In genomic region chr20:38433304-38433972, GRCh38 we compare ENCODE assay signal across 9 cellular contexts. TPM values are rescaled to one million over a fixed set of nuclear protein-coding genes. Genes with fewer than 3 reads are reported as not detected.
DNase-seq lines count a peak whose midpoint lies in the region; ATAC-seq and TF ChIP-seq lines count a peak whose summit lies in the region.
"Had no signal": no experiment of that assay in that cellular context is flagged by ENCODE, and none has a peak within 500 bp of the region (broad histone marks: within the 10 kb centered on the region; RNA-seq: fewer than 3 reads in every experiment).

No MANE protein-coding gene starts in this region.

- no peaks in the 10 kb centered on the region for H3K9me3 ChIP-seq in parathyroid adenoma (ENCODE audit: control insufficient read depth, low read length)

- in situ Hi-C loops in KBM-7 (cut with MboI; ENCODE audit: low pct_unique_long_range_greater_than_20kb, low sequenced_read_pairs) = no loop called here

- H3K4me3 Mint-ChIP-seq in endothelial cell (ENCODE audit: unreplicated experiment) = peak overlapping the region; percentile 96

- ATAC-seq in HG03442 (IDR thresholded peaks at IDR 0.05; ENCODE audit: unreplicated experiment) (no peak), HG02571 (IDR thresholded peaks at IDR 0.05; ENCODE audit: unreplicated experiment) (no peak)

- peaks cover 4% of the 10 kb centered on the region for H3K27me3 Mint-ChIP-seq in endothelial cell (ENCODE audit: unreplicated experiment)

- H3K36me3 Mint-ChIP-seq in endothelial cell (ENCODE audit: low read depth, unreplicated experiment) = peaks cover 32% of the 10 kb centered on the region

- no peaks in the 10 kb centered on the region for H3K36me3 ChIP-seq in parathyroid adenoma (ENCODE audit: control insufficient read depth, insufficient read depth, low read length)

- no peaks in the 10 kb centered on the region for H3K27me3 ChIP-seq in parathyroid adenoma (ENCODE audit: control insufficient read depth, insufficient read depth, low read length)

- peak overlapping the region; percentile 52 for H3K27ac Mint-ChIP-seq in endothelial cell (ENCODE audit: unreplicated experiment)

- H2AFZ ChIP-seq in parathyroid adenoma = no peak overlapping the region

- no peaks in the 10 kb centered on the region for H3K9me3 Mint-ChIP-seq in endothelial cell (ENCODE audit: unreplicated experiment)

- TF ChIP-seq CTCF in GM12865 (IDR thresholded peaks at IDR 0.05; ENCODE audit: insufficient read depth, low read depth, low read length, missing control alignments) (no peak), endothelial cell (IDR thresholded peaks at IDR 0.05; ENCODE audit: unreplicated experiment) (no peak), parathyroid adenoma (IDR thresholded peaks at IDR 0.05) (no peak)

- H3K4me3 ChIP-seq in GM12865 (ENCODE audit: low read depth, low read length) (peak overlapping the region; percentile 85), parathyroid adenoma (ENCODE audit: low read depth, low read length) (peak overlapping the region; percentile 74)

- H3K27ac ChIP-seq in parathyroid adenoma = no peak overlapping the region

- DNase-seq in GM12865 (ENCODE audit: low read depth) (no peak), endothelial cell (ENCODE audit: low spot score) (no peak), KBM-7 (no peak), activated gamma-delta T cell (lab: John Stamatoyannopoulos, UW) (no peak)
- DNase-seq: NCI-H2029 had no signal

- H3K4me1 ChIP-seq in parathyroid adenoma = no peaks in the 10 kb centered on the region

- H3K4me2 ChIP-seq in parathyroid adenoma (ENCODE audit: low read length) = no peak overlapping the region

- peaks cover 20% of the 10 kb centered on the region for H3K4me1 Mint-ChIP-seq in endothelial cell (ENCODE audit: unreplicated experiment)

- H3K9ac ChIP-seq in parathyroid adenoma = no peak overlapping the region

- H3K79me2 ChIP-seq in parathyroid adenoma = peaks cover 7% of the 10 kb centered on the region

TF ChIP-seq in PFSK-1, 5 proteins besides CTCF, POLR2A, EP300 and RAD21:
- TF ChIP-seq TAF1 (IDR thresholded peaks at IDR 0.05; ENCODE audit: borderline replicate concordance, insufficient read depth, low read length) (no peak), POLR2AphosphoS5 (IDR thresholded peaks at IDR 0.05; ENCODE audit: low read depth, low read length) (peak; percentile 33; the same call in 1 of the 2 replicates)

RNA-seq across cellular contexts. Expression of gene SNHG17, which starts 1.7 kb away (rescaled TPM):
- 143 TPM for polyA plus RNA-seq in PFSK-1 (2012; ENCODE audit: insufficient read length, low read depth)
- 18.0 TPM for total RNA-seq in endothelial cell (ENCODE audit: unreplicated experiment)

RNA-seq across cellular contexts. Expression of gene RALGAPB, which starts 39.2 kb away (rescaled TPM):
- 15.3 TPM for polyA plus RNA-seq in PFSK-1 (2012; ENCODE audit: insufficient read length, low read depth)
- total RNA-seq in endothelial cell (ENCODE audit: unreplicated experiment) = 46.0 TPM
